8 cellular contexts compared by ENCODE assay signal in the genomic region with DNA sequence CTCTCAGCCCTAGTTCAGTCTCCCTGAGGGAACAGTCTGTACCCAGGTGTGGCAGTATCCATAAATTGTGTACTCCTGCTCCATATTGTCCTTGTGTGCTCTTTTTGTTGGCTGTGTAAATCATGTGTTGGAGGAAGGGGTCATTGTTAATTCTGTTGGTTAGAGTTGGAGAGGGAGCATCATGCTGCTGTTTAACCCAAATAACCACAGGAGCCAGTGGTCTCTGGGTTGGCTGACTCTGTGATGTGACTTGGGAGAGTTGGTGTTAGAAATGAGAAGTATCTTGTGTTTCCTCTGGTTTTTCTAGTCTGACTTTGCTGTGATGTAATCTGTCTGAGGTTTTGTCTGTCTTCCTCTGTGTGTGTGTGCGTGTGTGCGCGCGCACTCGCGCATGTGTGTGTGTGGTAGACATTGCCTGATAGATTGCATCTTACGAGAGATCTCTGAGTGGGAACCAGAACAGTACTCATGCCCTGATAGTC. TPM values are rescaled to one million over a fixed set of nuclear protein-coding genes. Genes with fewer than 3 reads are reported as not detected.
A peak's percentile ranks its signal among the peaks of the same experiment; 100 is the strongest.
DNase-seq lines count a peak whose midpoint lies in the region; ATAC-seq and TF ChIP-seq lines count a peak whose summit lies in the region.

No MANE protein-coding gene starts in this region.

- intact Hi-C loops in activated naive CD4-positive, alpha-beta T cell treated with anti-CD3 and anti-CD28 coated beads for 36 hours (cut with micrococcal nuclease) = loop anchor here (1.0 to 2.0 kb wide), 10 partner anchors 32 to 785 kb away; a partner anchor contains a TSS

- no peaks in the 10 kb centered on the region for H3K27me3 Mint-ChIP-seq in activated naive CD4-positive, alpha-beta T cell treated with anti-CD3 and anti-CD28 coated beads for 36 hours (ENCODE audit: low read depth)
- peaks cover 4 to 12% (median 5%) of the 10 kb centered on the region in 3 donors for H3K27me3 Mint-ChIP-seq in immature natural killer cell (ENCODE audit: low read depth in 3 of 3)

- no peak for TF ChIP-seq CTCF in foreskin fibroblast (IDR thresholded peaks at IDR 0.05; ENCODE audit: low read depth, low read length)

- peak overlapping the region; percentile 59 for H3K4me3 Mint-ChIP-seq in activated naive CD4-positive, alpha-beta T cell treated with anti-CD3 and anti-CD28 coated beads for 36 hours
- H3K4me3 Mint-ChIP-seq in immature natural killer cell = peak overlapping the region; percentile 71 to 80 (median 73)

- ATAC-seq in GM18502 (IDR thresholded peaks at IDR 0.05; ENCODE audit: poor library complexity, unreplicated experiment) (peak; percentile 81), HG02852 (IDR thresholded peaks at IDR 0.05; ENCODE audit: unreplicated experiment) (peak; percentile 79)

- no peaks in the 10 kb centered on the region for H3K36me3 Mint-ChIP-seq in activated naive CD4-positive, alpha-beta T cell treated with anti-CD3 and anti-CD28 coated beads for 36 hours (ENCODE audit: low read depth)
- H3K36me3 Mint-ChIP-seq in immature natural killer cell = peaks cover 3 to 9% (median 7%) of the 10 kb centered on the region in 3 donors

- H3K9me3 Mint-ChIP-seq in activated naive CD4-positive, alpha-beta T cell treated with anti-CD3 and anti-CD28 coated beads for 36 hours = no peaks in the 10 kb centered on the region
- no peaks in the 10 kb centered on the region for H3K9me3 Mint-ChIP-seq in immature natural killer cell

- H3K4me3 ChIP-seq in foreskin fibroblast (ENCODE audit: low read depth in 1 of 2, low read length in 2 of 2) = no peak overlapping the region

- DNase-seq in SIG-M5 (lab: John Stamatoyannopoulos, UW) (peak; percentile 93), immature natural killer cell (peak; percentile 86 to 88 (median 87)), SHP77 treated with DMSO at 0.1 percent for 48 hours (lab: John Stamatoyannopoulos, UW) (no peak), foreskin fibroblast (no peak)
- DNase-seq in activated naive CD4-positive, alpha-beta T cell treated with anti-CD3 and anti-CD28 coated beads for 36 hours = peak; percentile 87
- DNase-seq in stimulated activated CD4-positive, alpha-beta T cell treated with anti-CD3 and anti-CD28 coated beads, Interleukin-4, amount 100 ng/mL, for 48 hours (ENCODE audit: low read depth in 2 of 2) = peak; percentile 54 to 67

- H3K4me1 Mint-ChIP-seq in activated naive CD4-positive, alpha-beta T cell treated with anti-CD3 and anti-CD28 coated beads for 36 hours (ENCODE audit: low read depth) = peaks cover 34% of the 10 kb centered on the region
- peaks cover 28 to 34% of the 10 kb centered on the region in 2 donors for H3K4me1 Mint-ChIP-seq in immature natural killer cell

- CTCF ChIA-PET in activated naive CD4-positive, alpha-beta T cell treated with anti-CD3 and anti-CD28 coated beads for 36 hours (lab: Charles Lee) = interaction anchor here (0.6 to 1.2 kb wide), 6 partner anchors 8 to 1409 kb away, joined by 3 to 4 read pairs (median 3); a partner anchor contains a TSS

- peak overlapping the region; percentile 94 for H3K27ac Mint-ChIP-seq in activated naive CD4-positive, alpha-beta T cell treated with anti-CD3 and anti-CD28 coated beads for 36 hours
- peak overlapping the region; percentile 76 to 93 (median 87) for H3K27ac Mint-ChIP-seq in immature natural killer cell

RNA-seq across cellular contexts. Expression of a gene that starts 30.5 kb away (rescaled TPM):
- 1 to 10 TPM; 5.5 to 8.5 TPM for total RNA-seq in activated naive CD4-positive, alpha-beta T cell treated with anti-CD3 and anti-CD28 coated beads for 36 hours
- 1 to 10 TPM; 1.1 to 2.5 (median 1.9) TPM for polyA plus RNA-seq in immature natural killer cell

RNA-seq across cellular contexts. Expression of a gene that starts 40.5 kb away (rescaled TPM):
- total RNA-seq in activated naive CD4-positive, alpha-beta T cell treated with anti-CD3 and anti-CD28 coated beads for 36 hours = not detected
- under 1 TPM; 0.12 to 0.86 (median 0.25) TPM for polyA plus RNA-seq in immature natural killer cell

RNA-seq across cellular contexts. Expression of a gene that starts 50.8 kb away (rescaled TPM):
- total RNA-seq in activated naive CD4-positive, alpha-beta T cell treated with anti-CD3 and anti-CD28 coated beads for 36 hours = 100 to 1,000 TPM; 249 to 282 TPM
- 100 to 1,000 TPM; 157 to 276 (median 190) TPM for polyA plus RNA-seq in immature natural killer cell

Comparison
In these comparisons a context has a peak if more than half of its experiments do, and no peak if none do; other contexts are left out.
1. DNase-seq: peak in SIG-M5 (single experiment), activated naive CD4-positive, alpha-beta T cell treated with anti-CD3 and anti-CD28 coated beads for 36 hours (single experiment), immature natural killer cell (3 of 3) and stimulated activated CD4-positive, alpha-beta T cell treated with anti-CD3 and anti-CD28 coated beads, Interleukin-4, amount 100 ng/mL, for 48 hours (2 of 2); none in SHP77 treated with DMSO at 0.1 percent for 48 hours (single experiment) and foreskin fibroblast (0 of 2).